1 cellular context compared by ENCODE assay signal in genomic region chr2:74603282-74604000, GRCh38.
TF ChIP-seq lines count a peak whose summit lies in the region.

No MANE protein-coding gene starts in this region.

TF ChIP-seq in K562, 482 proteins besides CTCF, POLR2A, EP300 and RAD21 (continued from another document and continues in another):
- TF ChIP-seq FOSL1 (tag; conservative IDR thresholded peaks at IDR 0.05) (peak; percentile 46), ZNF431 (CRISPR knock-in tag; IDR thresholded peaks at IDR 0.05) (no peak), ARID3B (CRISPR knock-in tag; IDR thresholded peaks at IDR 0.05; ENCODE audit: borderline replicate concordance) (no peak), CHD4 (IDR thresholded peaks at IDR 0.05; ENCODE audit: insufficient read depth, insufficient replicate concordance, low read depth, low read length, poor library complexity, severe bottlenecking) (no peak), MAFK (IDR thresholded peaks at IDR 0.05; ENCODE audit: low read length) (no peak), NR2C1 (IDR thresholded peaks at IDR 0.05) (no peak), NR2C1 (tag; IDR thresholded peaks at IDR 0.05) (no peak), XRCC4 (IDR thresholded peaks at IDR 0.05; ENCODE audit: extremely low read depth, insufficient read depth, insufficient read length) (no peak), ARID1B (IDR thresholded peaks at IDR 0.05) (no peak), SMARCA4 (IDR thresholded peaks at IDR 0.05) (no peak), BHLHE40 (IDR thresholded peaks at IDR 0.05; ENCODE audit: low read length) (peak; percentile 86), CBX3 (IDR thresholded peaks at IDR 0.05; ENCODE audit: borderline replicate concordance in 1 of 2, low read length in 2 of 2) (no peak), GTF2B (IDR thresholded peaks at IDR 0.05; ENCODE audit: extremely low read depth, insufficient read length) (no peak), SMARCC2 (IDR thresholded peaks at IDR 0.05; ENCODE audit: low read depth) (no peak), TBL1XR1 (IDR thresholded peaks at IDR 0.05; ENCODE audit: low read length in 2 of 2) (no peak), DPF2 (IDR thresholded peaks at IDR 0.05) (no peak), JUND (IDR thresholded peaks at IDR 0.05; ENCODE audit: borderline replicate concordance, low read depth, low read length) (peak; percentile 79), JUND (tag; IDR thresholded peaks at IDR 0.05; ENCODE audit: borderline replicate concordance, low read depth, low read length) (peak; percentile 85; the same call in 2 of the 3 replicates), ZBTB34 (CRISPR knock-in tag; IDR thresholded peaks at IDR 0.05) (no peak), ZNF77 (CRISPR knock-in tag; IDR thresholded peaks at IDR 0.05) (no peak), DIDO1 (tag; IDR thresholded peaks at IDR 0.05; ENCODE audit: low read depth) (peak; percentile 64; the same call in 1 of the 2 replicates), ZNF445 (CRISPR knock-in tag; IDR thresholded peaks at IDR 0.05; ENCODE audit: low read depth) (no peak), U2AF2 (optimal IDR thresholded peaks at IDR 0.05; ENCODE audit: low read depth, low read length) (no peak), PHF20 (IDR thresholded peaks at IDR 0.05; ENCODE audit: partially characterized antibody) (peak; percentile 68), MXI1 (IDR thresholded peaks at IDR 0.05; ENCODE audit: low read depth, low read length) (peak; percentile 27; the same call in 1 of the 2 replicates), PPARD (CRISPR knock-in tag; IDR thresholded peaks at IDR 0.05) (no peak), ZNF609 (CRISPR knock-in tag; IDR thresholded peaks at IDR 0.05; ENCODE audit: borderline replicate concordance) (no peak), YBX1 (IDR thresholded peaks at IDR 0.05) (no peak), NELFE (IDR thresholded peaks at IDR 0.05; ENCODE audit: insufficient read depth, insufficient read length) (no peak), ZNF79 (CRISPR knock-in tag; IDR thresholded peaks at IDR 0.05; ENCODE audit: low read depth) (no peak), MAFG (tag; conservative IDR thresholded peaks at IDR 0.05) (no peak), ETS2 (tag; IDR thresholded peaks at IDR 0.05; ENCODE audit: borderline replicate concordance, poor library complexity, severe bottlenecking) (no peak), ELK3 (CRISPR knock-in tag; IDR thresholded peaks at IDR 0.05) (no peak), FOXP4 (CRISPR knock-in tag; IDR thresholded peaks at IDR 0.05; ENCODE audit: borderline replicate concordance) (no peak), MTA1 (IDR thresholded peaks at IDR 0.05; ENCODE audit: borderline replicate concordance) (peak; percentile 88), ATF7 (IDR thresholded peaks at IDR 0.05) (peak; percentile 71), ZNF699 (CRISPR knock-in tag; IDR thresholded peaks at IDR 0.05; ENCODE audit: insufficient replicate concordance) (no peak), RFX5 (IDR thresholded peaks at IDR 0.05; ENCODE audit: low read depth, low read length) (no peak), WHSC1 (IDR thresholded peaks at IDR 0.05; ENCODE audit: low read length) (no peak), RCOR1 (IDR thresholded peaks at IDR 0.05; ENCODE audit: borderline replicate concordance in 1 of 2, low read depth in 2 of 2, low read length in 2 of 2) (peak in 1 of 2 experiments; percentile 30; a peak in 1 of 4 replicates)
- TF ChIP-seq, protein P1, sequence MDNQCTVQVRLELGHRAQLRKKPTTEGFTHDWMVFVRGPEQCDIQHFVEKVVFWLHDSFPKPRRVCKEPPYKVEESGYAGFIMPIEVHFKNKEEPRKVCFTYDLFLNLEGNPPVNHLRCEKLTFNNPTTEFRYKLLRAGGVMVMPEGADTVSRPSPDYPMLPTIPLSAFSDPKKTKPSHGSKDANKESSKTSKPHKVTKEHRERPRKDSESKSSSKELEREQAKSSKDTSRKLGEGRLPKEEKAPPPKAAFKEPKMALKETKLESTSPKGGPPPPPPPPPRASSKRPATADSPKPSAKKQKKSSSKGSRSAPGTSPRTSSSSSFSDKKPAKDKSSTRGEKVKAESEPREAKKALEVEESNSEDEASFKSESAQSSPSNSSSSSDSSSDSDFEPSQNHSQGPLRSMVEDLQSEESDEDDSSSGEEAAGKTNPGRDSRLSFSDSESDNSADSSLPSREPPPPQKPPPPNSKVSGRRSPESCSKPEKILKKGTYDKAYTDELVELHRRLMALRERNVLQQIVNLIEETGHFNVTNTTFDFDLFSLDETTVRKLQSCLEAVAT (IDR thresholded peaks at IDR 0.05) = no peak
- TF ChIP-seq, protein P2, sequence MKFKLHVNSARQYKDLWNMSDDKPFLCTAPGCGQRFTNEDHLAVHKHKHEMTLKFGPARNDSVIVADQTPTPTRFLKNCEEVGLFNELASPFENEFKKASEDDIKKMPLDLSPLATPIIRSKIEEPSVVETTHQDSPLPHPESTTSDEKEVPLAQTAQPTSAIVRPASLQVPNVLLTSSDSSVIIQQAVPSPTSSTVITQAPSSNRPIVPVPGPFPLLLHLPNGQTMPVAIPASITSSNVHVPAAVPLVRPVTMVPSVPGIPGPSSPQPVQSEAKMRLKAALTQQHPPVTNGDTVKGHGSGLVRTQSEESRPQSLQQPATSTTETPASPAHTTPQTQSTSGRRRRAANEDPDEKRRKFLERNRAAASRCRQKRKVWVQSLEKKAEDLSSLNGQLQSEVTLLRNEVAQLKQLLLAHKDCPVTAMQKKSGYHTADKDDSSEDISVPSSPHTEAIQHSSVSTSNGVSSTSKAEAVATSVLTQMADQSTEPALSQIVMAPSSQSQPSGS (CRISPR knock-in tag; IDR thresholded peaks at IDR 0.05) = no peak
- TF ChIP-seq, protein P3, sequence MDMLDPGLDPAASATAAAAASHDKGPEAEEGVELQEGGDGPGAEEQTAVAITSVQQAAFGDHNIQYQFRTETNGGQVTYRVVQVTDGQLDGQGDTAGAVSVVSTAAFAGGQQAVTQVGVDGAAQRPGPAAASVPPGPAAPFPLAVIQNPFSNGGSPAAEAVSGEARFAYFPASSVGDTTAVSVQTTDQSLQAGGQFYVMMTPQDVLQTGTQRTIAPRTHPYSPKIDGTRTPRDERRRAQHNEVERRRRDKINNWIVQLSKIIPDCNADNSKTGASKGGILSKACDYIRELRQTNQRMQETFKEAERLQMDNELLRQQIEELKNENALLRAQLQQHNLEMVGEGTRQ (CRISPR knock-in tag; IDR thresholded peaks at IDR 0.05) = no peak
- TF ChIP-seq, protein P4, sequence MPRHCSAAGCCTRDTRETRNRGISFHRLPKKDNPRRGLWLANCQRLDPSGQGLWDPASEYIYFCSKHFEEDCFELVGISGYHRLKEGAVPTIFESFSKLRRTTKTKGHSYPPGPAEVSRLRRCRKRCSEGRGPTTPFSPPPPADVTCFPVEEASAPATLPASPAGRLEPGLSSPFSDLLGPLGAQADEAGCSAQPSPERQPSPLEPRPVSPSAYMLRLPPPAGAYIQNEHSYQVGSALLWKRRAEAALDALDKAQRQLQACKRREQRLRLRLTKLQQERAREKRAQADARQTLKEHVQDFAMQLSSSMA (CRISPR knock-in tag; IDR thresholded peaks at IDR 0.05) = no peak
- TF ChIP-seq, protein P5, sequence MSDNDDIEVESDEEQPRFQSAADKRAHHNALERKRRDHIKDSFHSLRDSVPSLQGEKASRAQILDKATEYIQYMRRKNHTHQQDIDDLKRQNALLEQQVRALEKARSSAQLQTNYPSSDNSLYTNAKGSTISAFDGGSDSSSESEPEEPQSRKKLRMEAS (CRISPR knock-in tag; IDR thresholded peaks at IDR 0.05) = no peak
- TF ChIP-seq, protein P6, sequence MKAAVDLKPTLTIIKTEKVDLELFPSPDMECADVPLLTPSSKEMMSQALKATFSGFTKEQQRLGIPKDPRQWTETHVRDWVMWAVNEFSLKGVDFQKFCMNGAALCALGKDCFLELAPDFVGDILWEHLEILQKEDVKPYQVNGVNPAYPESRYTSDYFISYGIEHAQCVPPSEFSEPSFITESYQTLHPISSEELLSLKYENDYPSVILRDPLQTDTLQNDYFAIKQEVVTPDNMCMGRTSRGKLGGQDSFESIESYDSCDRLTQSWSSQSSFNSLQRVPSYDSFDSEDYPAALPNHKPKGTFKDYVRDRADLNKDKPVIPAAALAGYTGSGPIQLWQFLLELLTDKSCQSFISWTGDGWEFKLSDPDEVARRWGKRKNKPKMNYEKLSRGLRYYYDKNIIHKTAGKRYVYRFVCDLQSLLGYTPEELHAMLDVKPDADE (conservative IDR thresholded peaks at IDR 0.05; ENCODE audit: control insufficient read depth, low read depth, low read length) = no peak
